Comparison of ENCODE assay signal across 18 cellular contexts in the genomic region with DNA sequence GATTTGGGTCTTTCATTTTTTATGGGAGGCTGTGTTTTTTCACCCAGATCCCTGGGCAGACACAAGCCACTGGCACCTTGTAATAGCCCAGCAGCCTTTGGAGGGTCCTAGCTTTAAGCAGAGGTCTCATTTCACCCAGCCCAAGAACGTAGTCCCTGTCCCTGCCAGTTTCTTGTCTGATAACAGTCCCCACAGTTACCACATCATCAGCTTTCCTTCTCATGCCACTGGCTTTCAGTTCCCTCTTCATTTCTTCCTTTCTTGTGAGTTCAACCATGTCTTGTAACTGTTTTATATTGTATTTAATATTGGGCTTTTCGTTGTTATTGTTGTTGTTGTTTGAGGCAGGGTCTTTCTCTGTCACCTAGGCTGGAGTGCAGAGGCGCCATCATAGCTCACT. TPM values are rescaled to one million over a fixed set of nuclear protein-coding genes. Genes with fewer than 3 reads are reported as not detected.
"Had no signal": no experiment of that assay in that cellular context is flagged by ENCODE, and none has a peak within 500 bp of the region (broad histone marks: within the 10 kb centered on the region; RNA-seq: fewer than 3 reads in every experiment).

No MANE protein-coding gene starts in this region.

- H3K36me3 Mint-ChIP-seq: activated naive CD4-positive, alpha-beta T cell treated with anti-CD3 and anti-CD28 coated beads, Interleukin-2, amount 10 ng/mL, durations not matched to agents 7 days and 5 days had no signal

- H3K4me2 ChIP-seq: hepatocyte had no signal

- H3K4me1 ChIP-seq: adrenal gland, left lung had no signal

- H3K9me3 ChIP-seq: adrenal gland, left lung had no signal

- H3K27ac Mint-ChIP-seq: activated CD4-positive, alpha-beta memory T cell treated with anti-CD3 and anti-CD28 coated beads, Interleukin-2, amount 10 ng/mL, durations not matched to agents 7 days and 5 days; activated naive CD4-positive, alpha-beta T cell treated with anti-CD3 and anti-CD28 coated beads, Interleukin-2, amount 10 ng/mL, durations not matched to agents 7 days and 5 days; activated T-cell treated with anti-CD3 and anti-CD28 coated beads, Interleukin-2, amount 50 U/mL, for 24 hours; nephron; T-helper 17 cell had no signal

- H3K4me3 ChIP-seq: adrenal gland, cardiac muscle cell, hepatocyte, left lung had no signal

- H3K9me3 Mint-ChIP-seq: activated CD4-positive, alpha-beta memory T cell treated with anti-CD3 and anti-CD28 coated beads, Interleukin-2, amount 10 ng/mL, durations not matched to agents 7 days and 5 days; activated naive CD4-positive, alpha-beta T cell treated with anti-CD3 and anti-CD28 coated beads, Interleukin-2, amount 10 ng/mL, durations not matched to agents 7 days and 5 days; activated T-cell treated with anti-CD3 and anti-CD28 coated beads, Interleukin-2, amount 50 U/mL, for 24 hours; nephron had no signal

- DNase-seq: activated CD4-positive, alpha-beta memory T cell treated with anti-CD3 and anti-CD28 coated beads, Interleukin-2, amount 10 ng/mL, durations not matched to agents 7 days and 5 days; activated CD4-positive, alpha-beta T cell treated with anti-CD3 and anti-CD28 coated beads for 4 hours; activated naive CD4-positive, alpha-beta T cell treated with anti-CD3 and anti-CD28 coated beads, Interleukin-2, amount 10 ng/mL, durations not matched to agents 7 days and 5 days; activated T-cell treated with anti-CD3 and anti-CD28 coated beads, Interleukin-2, amount 50 U/mL, for 24 hours; adrenal gland; erythroblast; left lung; mesendoderm; nucleus accumbens; posterior cingulate gyrus; retina; stimulated activated naive CD4-positive, alpha-beta T cell treated with Interleukin-2 at 50 U/mL for 16 hours; substantia nigra; T-helper 17 cell had no signal

- H3K79me2 ChIP-seq: hepatocyte had no signal

- H3K4me3 Mint-ChIP-seq: activated CD4-positive, alpha-beta memory T cell treated with anti-CD3 and anti-CD28 coated beads, Interleukin-2, amount 10 ng/mL, durations not matched to agents 7 days and 5 days; activated naive CD4-positive, alpha-beta T cell treated with anti-CD3 and anti-CD28 coated beads, Interleukin-2, amount 10 ng/mL, durations not matched to agents 7 days and 5 days; activated T-cell treated with anti-CD3 and anti-CD28 coated beads, Interleukin-2, amount 50 U/mL, for 24 hours; nephron; T-helper 17 cell had no signal

- H3K27me3 ChIP-seq: adrenal gland had no signal

- H3K4me1 Mint-ChIP-seq: activated CD4-positive, alpha-beta memory T cell treated with anti-CD3 and anti-CD28 coated beads, Interleukin-2, amount 10 ng/mL, durations not matched to agents 7 days and 5 days; activated naive CD4-positive, alpha-beta T cell treated with anti-CD3 and anti-CD28 coated beads, Interleukin-2, amount 10 ng/mL, durations not matched to agents 7 days and 5 days had no signal

- H2AFZ ChIP-seq: hepatocyte had no signal

- H3K27ac ChIP-seq: adrenal gland, cardiac muscle cell, hepatocyte, left lung had no signal

- H3K36me3 ChIP-seq: adrenal gland, cardiac muscle cell, left lung had no signal

- ATAC-seq: left lung, T-helper 17 cell had no signal

RNA-seq across cellular contexts. Expression of a gene that starts 10.6 kb away (rescaled TPM):
- total RNA-seq: cardiac muscle cell had no signal
- polyA plus RNA-seq: cardiac muscle cell had no signal

RNA-seq across cellular contexts. Expression of a gene that starts 56.2 kb away (rescaled TPM):
- total RNA-seq: activated CD4-positive, alpha-beta memory T cell treated with anti-CD3 and anti-CD28 coated beads, Interleukin-2, amount 10 ng/mL, durations not matched to agents 7 days and 5 days; adrenal gland; T-helper 17 cell had no signal
- polyA plus RNA-seq: cardiac muscle cell, keratinocyte had no signal
